Comparison of ENCODE assay signal across 31 cellular contexts in genomic region chr22:20610243-20610686, GRCh38.
A peak's percentile ranks its signal among the peaks of the same experiment; 100 is the strongest.
DNase-seq lines count a peak whose midpoint lies in the region; ATAC-seq, FAIRE-seq and TF ChIP-seq lines count a peak whose summit lies in the region.
"Had no signal": no experiment of that assay in that cellular context is flagged by ENCODE, and none has a peak within 500 bp of the region (broad histone marks: within the 10 kb centered on the region; RNA-seq: fewer than 3 reads in every experiment).

No MANE protein-coding gene starts in this region.

- H3K4me1 Mint-ChIP-seq in stimulated activated effector memory CD8-positive, alpha-beta T cell treated with anti-CD3 and anti-CD28 coated beads, Interleukin-12 subunit alpha, Interleukin-12 subunit beta, amount 100 ng/mL, for 72 hours, result peaks cover 38% of the 10 kb centered on the region

- H3K27me3 ChIP-seq in GM23248 (replicated peaks; ENCODE audit: insufficient read depth), result 0 out of 2 replicates have a peak, but pooled peaks cover 5% of the 10 kb centered on the region
- no peaks in the 10 kb centered on the region for H3K27me3 ChIP-seq in bronchial epithelial cell (ENCODE audit: control insufficient read depth, insufficient read depth, low read length)
- no peaks in the 10 kb centered on the region for H3K27me3 ChIP-seq in lower lobe of right lung (ENCODE audit: low read depth)
- H3K27me3 ChIP-seq: colonic mucosa, left lung, pancreas, right atrium auricular region, transverse colon had no signal

- in situ Hi-C loops in GM23248 (cut with MboI), result no loop called here

- H3K9me3 ChIP-seq in GM23248 (ENCODE audit: low read depth) (no peaks in the 10 kb centered on the region), lower lobe of right lung (no peaks in the 10 kb centered on the region)
- H3K9me3 ChIP-seq: colonic mucosa, esophagus muscularis mucosa, left lung, pancreas, right atrium auricular region, transverse colon had no signal

- H3K36me3 ChIP-seq in GM23248 (ENCODE audit: low read depth) (no peaks in the 10 kb centered on the region), bronchial epithelial cell (ENCODE audit: control insufficient read depth, insufficient read depth, low read length) (no peaks in the 10 kb centered on the region), lower lobe of right lung (no peaks in the 10 kb centered on the region)
- H3K36me3 ChIP-seq: colonic mucosa, esophagus muscularis mucosa, left lung, pancreas, right atrium auricular region, transverse colon had no signal

- DNase-seq in GM23248 (peak; percentile 62), bronchial epithelial cell (ENCODE audit: low read depth) (peak; percentile 26), lower lobe of right lung (peak; percentile 30), KG1 (lab: John Stamatoyannopoulos, UW) (no peak), EL (no peak)
- no peak for DNase-seq in stimulated activated effector memory CD8-positive, alpha-beta T cell treated with anti-CD3 and anti-CD28 coated beads, Interleukin-12 subunit alpha, Interleukin-12 subunit beta, amount 100 ng/mL, for 72 hours (ENCODE audit: low spot score in 2 of 2)
- DNase-seq in activated naive CD4-positive, alpha-beta T cell treated with Interleukin-2 at 50 U/mL for 16 hours, result no peak
- DNase-seq: activated CD4-positive, alpha-beta T cell treated with anti-CD3 and anti-CD28 coated beads for 48 hours; activated T-cell treated with anti-CD3 and anti-CD28 coated beads, Interleukin-2, amount 50 U/mL, for 72 hours; C1 segment of cervical spinal cord; colonic mucosa; COR-L47; DMS79 treated with DMSO at 0.1 percent for 48 hours; effector memory CD4-positive, alpha-beta T cell; HFFc6; hypothalamus; Karpas-422; left lung; MV-4-11; naive thymus-derived CD4-positive, alpha-beta T cell; NCI-H524; NK-92 treated with Interleukin-12 subunit alpha and Interleukin-12 subunit beta, amount 100 ng/mL, for 24 hours; PC-3; stimulated activated CD4-positive, alpha-beta T cell treated with anti-CD3 and anti-CD28 coated beads, Interleukin-2, amount 100 ng/mL, for 24 hours; transverse colon had no signal

- H3K4me3 ChIP-seq in GM23248 (no peak overlapping the region), bronchial epithelial cell (ENCODE audit: low read depth, low read length) (no peak overlapping the region), lower lobe of right lung (no peak overlapping the region)
- H3K4me3 ChIP-seq: colonic mucosa, esophagus muscularis mucosa, left lung, pancreas, right atrium auricular region, transverse colon had no signal

- TF ChIP-seq CTCF in bronchial epithelial cell (IDR thresholded peaks at IDR 0.05; ENCODE audit: insufficient read depth, low read length, severe bottlenecking) (no peak), lower lobe of right lung (IDR thresholded peaks at IDR 0.05) (no peak)

- no peaks in the 10 kb centered on the region for H4K20me1 ChIP-seq in GM23248 (ENCODE audit: insufficient read depth)

- H3K4me2 ChIP-seq in GM23248 (ENCODE audit: unreplicated experiment), result no peak overlapping the region

- H3K36me3 Mint-ChIP-seq in stimulated activated effector memory CD8-positive, alpha-beta T cell treated with anti-CD3 and anti-CD28 coated beads, Interleukin-12 subunit alpha, Interleukin-12 subunit beta, amount 100 ng/mL, for 72 hours, result no peaks in the 10 kb centered on the region
- H3K36me3 Mint-ChIP-seq: activated naive CD4-positive, alpha-beta T cell treated with anti-CD3 and anti-CD28 coated beads, Interleukin-2, amount 50 U/mL, for 24 hours; naive thymus-derived CD4-positive, alpha-beta T cell had no signal

- H3F3A ChIP-seq in GM23248 (ENCODE audit: insufficient read depth), result no peaks in the 10 kb centered on the region

- no peak overlapping the region for H3K27ac ChIP-seq in GM23248
- no peak overlapping the region for H3K27ac ChIP-seq in lower lobe of right lung
- H3K27ac ChIP-seq: colonic mucosa, esophagus muscularis mucosa, left lung, pancreas, right atrium auricular region, transverse colon, VCaP had no signal

- no peak for FAIRE-seq in bronchial epithelial cell (lab: Jason Lieb, UNC)
- FAIRE-seq: pancreas had no signal

- H3K9me2 ChIP-seq in GM23248 (ENCODE audit: insufficient read depth), result no peaks in the 10 kb centered on the region

- no peak overlapping the region for H2AFZ ChIP-seq in GM23248

- no peaks in the 10 kb centered on the region for H3K79me2 ChIP-seq in GM23248 (ENCODE audit: insufficient read depth)

- H3K27ac Mint-ChIP-seq in stimulated activated effector memory CD8-positive, alpha-beta T cell treated with anti-CD3 and anti-CD28 coated beads, Interleukin-12 subunit alpha, Interleukin-12 subunit beta, amount 100 ng/mL, for 72 hours, result peak overlapping the region; percentile 76
- H3K27ac Mint-ChIP-seq: activated naive CD4-positive, alpha-beta T cell treated with anti-CD3 and anti-CD28 coated beads, Interleukin-2, amount 50 U/mL, for 24 hours; activated T-cell treated with anti-CD3 and anti-CD28 coated beads, Interleukin-2, amount 50 U/mL, for 72 hours; HFFc6 had no signal

- 39 to 46% methylated on average over 8 of the region's 8 CpGs for WGBS in GM23248 (ENCODE audit: low coverage in 1 of 2, low lambda C conversion rate in 2 of 2, missing lambda C conversion rate in 2 of 2), 2 experiments

- ATAC-seq in lower lobe of right lung, result no peak
- peak; percentile 43 for ATAC-seq in stimulated activated effector memory CD8-positive, alpha-beta T cell treated with anti-CD3 and anti-CD28 coated beads, Interleukin-12 subunit alpha, Interleukin-12 subunit beta, amount 100 ng/mL, for 72 hours
- ATAC-seq: activated T-cell treated with anti-CD3 and anti-CD28 coated beads, Interleukin-2, amount 50 U/mL, for 72 hours; left lung; naive thymus-derived CD4-positive, alpha-beta T cell; pancreas; PC-3; Right ventricle myocardium inferior had no signal

- H3K4me3 Mint-ChIP-seq in stimulated activated effector memory CD8-positive, alpha-beta T cell treated with anti-CD3 and anti-CD28 coated beads, Interleukin-12 subunit alpha, Interleukin-12 subunit beta, amount 100 ng/mL, for 72 hours, result no peak overlapping the region
- H3K4me3 Mint-ChIP-seq: activated naive CD4-positive, alpha-beta T cell treated with anti-CD3 and anti-CD28 coated beads, Interleukin-2, amount 50 U/mL, for 24 hours; activated T-cell treated with anti-CD3 and anti-CD28 coated beads, Interleukin-2, amount 50 U/mL, for 72 hours; HFFc6; naive thymus-derived CD4-positive, alpha-beta T cell had no signal

- H3K4me1 ChIP-seq in GM23248 (ENCODE audit: insufficient read depth) (no peaks in the 10 kb centered on the region), lower lobe of right lung (peaks cover 9% of the 10 kb centered on the region)
- H3K4me1 ChIP-seq: colonic mucosa, esophagus muscularis mucosa, left lung, pancreas, right atrium auricular region, transverse colon had no signal

- intact Hi-C loops in lower lobe of right lung (cut with DNase I), result no loop called here

- H3K9me3 Mint-ChIP-seq in stimulated activated effector memory CD8-positive, alpha-beta T cell treated with anti-CD3 and anti-CD28 coated beads, Interleukin-12 subunit alpha, Interleukin-12 subunit beta, amount 100 ng/mL, for 72 hours, result no peaks in the 10 kb centered on the region
- H3K9me3 Mint-ChIP-seq: activated naive CD4-positive, alpha-beta T cell treated with anti-CD3 and anti-CD28 coated beads, Interleukin-2, amount 50 U/mL, for 24 hours; activated T-cell treated with anti-CD3 and anti-CD28 coated beads, Interleukin-2, amount 50 U/mL, for 72 hours; HFFc6; naive thymus-derived CD4-positive, alpha-beta T cell had no signal

- H3K9ac ChIP-seq in GM23248, result no peak overlapping the region

Comparison
In these comparisons a context has a peak if more than half of its experiments do, and no peak if none do; other contexts are left out.
1. DNase-seq: peak in GM23248 (single experiment), bronchial epithelial cell (single experiment) and lower lobe of right lung (single experiment); none in stimulated activated effector memory CD8-positive, alpha-beta T cell treated with anti-CD3 and anti-CD28 coated beads, Interleukin-12 subunit alpha, Interleukin-12 subunit beta, amount 100 ng/mL, for 72 hours (0 of 2), KG1 (single experiment), EL (single experiment) and activated naive CD4-positive, alpha-beta T cell treated with Interleukin-2 at 50 U/mL for 16 hours (single experiment).